Comparison of ENCODE assay signal across 1 cellular context in the genomic region with DNA sequence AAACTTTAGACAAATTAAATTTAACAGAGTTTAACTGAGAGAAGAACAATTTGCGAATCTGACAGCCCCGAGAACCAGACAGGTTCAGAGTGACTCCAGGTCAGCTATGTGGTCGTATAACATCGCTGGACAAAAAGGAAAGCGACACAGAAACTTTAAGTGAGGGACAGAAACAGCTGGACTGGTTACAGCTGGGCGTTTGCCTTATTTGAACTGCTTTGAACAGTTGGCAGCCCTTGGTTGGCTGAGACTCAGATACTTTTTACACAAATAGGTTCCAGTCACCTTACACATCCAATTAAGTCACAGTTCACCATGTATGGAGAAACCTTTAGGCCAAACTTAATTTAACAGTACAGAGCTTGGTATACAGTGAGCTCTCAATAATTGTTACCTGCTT.
TF ChIP-seq lines count a peak whose summit lies in the region.

No MANE protein-coding gene starts in this region.

TF ChIP-seq in IMR-90, 13 proteins besides CTCF, POLR2A, EP300 and RAD21:
- TF ChIP-seq CEBPB (IDR thresholded peaks at IDR 0.05; ENCODE audit: low read depth, low read length) (no peak), NFE2L2 (IDR thresholded peaks at IDR 0.05; ENCODE audit: low read depth, low read length) (no peak), MXI1 (IDR thresholded peaks at IDR 0.05; ENCODE audit: borderline replicate concordance, low read depth, low read length) (no peak), BHLHE40 (IDR thresholded peaks at IDR 0.05; ENCODE audit: low read depth, low read length) (no peak), SMC3 (IDR thresholded peaks at IDR 0.05; ENCODE audit: low read depth, low read length) (no peak), ELK1 (IDR thresholded peaks at IDR 0.05; ENCODE audit: borderline replicate concordance, low read depth, low read length) (no peak), MAZ (IDR thresholded peaks at IDR 0.05; ENCODE audit: borderline replicate concordance, low read depth, low read length) (no peak), RFX5 (IDR thresholded peaks at IDR 0.05; ENCODE audit: low read depth, low read length) (no peak), MAFK (IDR thresholded peaks at IDR 0.05; ENCODE audit: low read depth, low read length) (no peak), RCOR1 (IDR thresholded peaks at IDR 0.05; ENCODE audit: insufficient replicate concordance, low read length) (no peak), FOS (IDR thresholded peaks at IDR 0.05; ENCODE audit: low read depth, low read length) (no peak), CHD1 (IDR thresholded peaks at IDR 0.05; ENCODE audit: low read depth, low read length) (no peak)
- TF ChIP-seq, protein P1, sequence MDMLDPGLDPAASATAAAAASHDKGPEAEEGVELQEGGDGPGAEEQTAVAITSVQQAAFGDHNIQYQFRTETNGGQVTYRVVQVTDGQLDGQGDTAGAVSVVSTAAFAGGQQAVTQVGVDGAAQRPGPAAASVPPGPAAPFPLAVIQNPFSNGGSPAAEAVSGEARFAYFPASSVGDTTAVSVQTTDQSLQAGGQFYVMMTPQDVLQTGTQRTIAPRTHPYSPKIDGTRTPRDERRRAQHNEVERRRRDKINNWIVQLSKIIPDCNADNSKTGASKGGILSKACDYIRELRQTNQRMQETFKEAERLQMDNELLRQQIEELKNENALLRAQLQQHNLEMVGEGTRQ (IDR thresholded peaks at IDR 0.05; ENCODE audit: low read depth, low read length), result no peak
